In genomic region chr4:184645904-184646610, GRCh38 we compare ENCODE assay signal across 11 cellular contexts. TPM values are rescaled to one million over a fixed set of nuclear protein-coding genes. Genes with fewer than 3 reads are reported as not detected.
DNase-seq lines count a peak whose midpoint lies in the region; ATAC-seq, FAIRE-seq and TF ChIP-seq lines count a peak whose summit lies in the region.
"Had no signal": no experiment of that assay in that cellular context is flagged by ENCODE, and none has a peak within 500 bp of the region (broad histone marks: within the 10 kb centered on the region; RNA-seq: fewer than 3 reads in every experiment).

No MANE protein-coding gene starts in this region.

- no peak overlapping the region for H2AFZ ChIP-seq in astrocyte (ENCODE audit: low read depth, low read length)

- H3K4me2 ChIP-seq in astrocyte (ENCODE audit: low read length), result peak overlapping the region; percentile 98

- intact Hi-C loops in CD8-positive, alpha-beta T cell (cut with DNase I, micrococcal nuclease), result loop anchor here (5.0 to 10.0 kb wide), 11 partner anchors 101 to 1549 kb away; partner anchors contain the start of genes CCDC110 (in 1 of the 2), CDKN2AIP (in 1 of the 2), CFAP97 (in 1 of the 2) and CYP4V2 (in 1 of the 2)

- no peak overlapping the region for H3K4me3 ChIP-seq in CD8-positive, alpha-beta T cell (ENCODE audit: low read depth, low read length)
- H3K4me3 ChIP-seq in HUES6 (ENCODE audit: low read depth, low read length) (peak overlapping the region; percentile 81; the same call in 1 of the 2 replicates), astrocyte (ENCODE audit: insufficient read depth, low read depth, low read length) (no peak overlapping the region), muscle layer of duodenum (ENCODE audit: low read depth in 1 of 2, low read length in 2 of 2) (peak overlapping the region in 1 of 2 donors; percentile 34)
- H3K4me3 ChIP-seq: body of pancreas had no signal

- TF ChIP-seq CTCF in CD8-positive, alpha-beta T cell (IDR thresholded peaks at IDR 0.05), result no peak
- TF ChIP-seq CTCF in astrocyte (IDR thresholded peaks at IDR 0.05; ENCODE audit: insufficient read depth, low read depth, low read length), result no peak

- POLR2A ChIA-PET in CD8-positive, alpha-beta T cell (lab: Charles Lee), result no interaction called here

- no peaks in the 10 kb centered on the region for H3K9me3 ChIP-seq in CD8-positive, alpha-beta T cell (ENCODE audit: low read length)
- no peaks in the 10 kb centered on the region for H3K9me3 ChIP-seq in HUES6 (ENCODE audit: control insufficient read depth, insufficient read depth, low read depth, low read length)
- no peaks in the 10 kb centered on the region for H3K9me3 ChIP-seq in astrocyte (ENCODE audit: insufficient read depth, low read depth, low read length)
- H3K9me3 ChIP-seq in muscle layer of duodenum (ENCODE audit: control insufficient read depth in 1 of 2, low read length in 2 of 2), result no peaks in the 10 kb centered on the region
- H3K9me3 ChIP-seq: body of pancreas had no signal

- ATAC-seq in CD8-positive, alpha-beta T cell, result no peak
- no peak for ATAC-seq in HG02970 (IDR thresholded peaks at IDR 0.05; ENCODE audit: low FRiP score, unreplicated experiment)
- ATAC-seq in HG02938 (IDR thresholded peaks at IDR 0.05; ENCODE audit: unreplicated experiment), result no peak
- ATAC-seq: body of pancreas had no signal

- no peak overlapping the region for H3K27ac ChIP-seq in CD8-positive, alpha-beta T cell (ENCODE audit: low read depth, low read length)
- H3K27ac ChIP-seq in HUES6 (ENCODE audit: low read depth, low read length), result 0 out of 2 replicates have a peak overlapping the region, but pooled peaks have one; percentile 27
- peak overlapping the region; percentile 15 for H3K27ac ChIP-seq in astrocyte (ENCODE audit: low read depth, low read length)
- peak overlapping the region; percentile 46 for H3K27ac ChIP-seq in muscle layer of duodenum (ENCODE audit: low read length)

- no peak for FAIRE-seq in astrocyte (lab: Jason Lieb, UNC)

- CTCF ChIA-PET in CD8-positive, alpha-beta T cell (lab: Charles Lee), result no interaction called here

- peaks cover 32% of the 10 kb centered on the region for H4K20me1 ChIP-seq in astrocyte (ENCODE audit: insufficient read depth, low read length)

- peaks cover 6% of the 10 kb centered on the region for H3K36me3 ChIP-seq in CD8-positive, alpha-beta T cell (ENCODE audit: insufficient read depth, low read length)
- H3K36me3 ChIP-seq in HUES6 (ENCODE audit: control insufficient read depth, insufficient read depth, low read length) (peaks cover 35% of the 10 kb centered on the region), astrocyte (ENCODE audit: insufficient read depth, low read length) (peaks cover 9% of the 10 kb centered on the region), muscle layer of duodenum (ENCODE audit: control insufficient read depth in 1 of 2, insufficient read depth in 2 of 2, low read length in 2 of 2) (no peaks in the 10 kb centered on the region)

- peak overlapping the region; percentile 94 for H3K4me3 Mint-ChIP-seq in CD8-positive, alpha-beta T cell
- peak overlapping the region; percentile 91 for H3K4me3 Mint-ChIP-seq in astrocyte (ENCODE audit: unreplicated experiment)
- H3K4me3 Mint-ChIP-seq: mesothelial cell of epicardium had no signal

- H3K4me1 ChIP-seq in CD8-positive, alpha-beta T cell (ENCODE audit: insufficient read depth, low read length), result peaks cover 53% of the 10 kb centered on the region
- peaks cover 61% of the 10 kb centered on the region for H3K4me1 ChIP-seq in HUES6 (ENCODE audit: control insufficient read depth, insufficient read depth, low read length)
- peaks cover 34% of the 10 kb centered on the region for H3K4me1 ChIP-seq in astrocyte (ENCODE audit: insufficient read depth, low read length)
- H3K4me1 ChIP-seq in muscle layer of duodenum (ENCODE audit: control insufficient read depth in 1 of 2, insufficient read depth in 2 of 2, low read length in 2 of 2), result peaks cover 28 to 41% of the 10 kb centered on the region in 2 donors

- H3K27me3 Mint-ChIP-seq in CD8-positive, alpha-beta T cell (ENCODE audit: low read depth), result no peaks in the 10 kb centered on the region
- no peaks in the 10 kb centered on the region for H3K27me3 Mint-ChIP-seq in astrocyte (ENCODE audit: low read depth, unreplicated experiment)

- DNase-seq in CD8-positive, alpha-beta T cell, result no peak
- no peak for DNase-seq in astrocyte (ENCODE audit: low read depth)
- DNase-seq in EL, result no peak
- no peak for DNase-seq in cortex of kidney (lab: John Stamatoyannopoulos, UW)
- DNase-seq: body of pancreas, NCI-H748 treated with DMSO at 0.1 percent for 48 hours had no signal

- H3K9me3 Mint-ChIP-seq in CD8-positive, alpha-beta T cell, result no peaks in the 10 kb centered on the region
- H3K9me3 Mint-ChIP-seq in astrocyte (ENCODE audit: unreplicated experiment), result no peaks in the 10 kb centered on the region

- peak overlapping the region; percentile 96 for H3K27ac Mint-ChIP-seq in CD8-positive, alpha-beta T cell
- H3K27ac Mint-ChIP-seq in astrocyte (ENCODE audit: unreplicated experiment), result no peak overlapping the region
- H3K27ac Mint-ChIP-seq: mesothelial cell of epicardium had no signal

- peaks cover 83% of the 10 kb centered on the region for H3K79me2 ChIP-seq in astrocyte (ENCODE audit: insufficient read depth, low read length)

- peaks cover 53% of the 10 kb centered on the region for H3K36me3 Mint-ChIP-seq in CD8-positive, alpha-beta T cell
- peaks cover 5% of the 10 kb centered on the region for H3K36me3 Mint-ChIP-seq in astrocyte (ENCODE audit: low read depth, unreplicated experiment)

- H3K27me3 ChIP-seq in CD8-positive, alpha-beta T cell (ENCODE audit: insufficient read depth, low read length), result no peaks in the 10 kb centered on the region
- H3K27me3 ChIP-seq in HUES6 (ENCODE audit: control insufficient read depth, insufficient read depth, low read length) (no peaks in the 10 kb centered on the region), astrocyte (ENCODE audit: insufficient read depth, low read length) (no peaks in the 10 kb centered on the region), muscle layer of duodenum (ENCODE audit: low read depth, low read length) (no peaks in the 10 kb centered on the region)
- H3K27me3 ChIP-seq: body of pancreas had no signal

- H3K4me1 Mint-ChIP-seq in CD8-positive, alpha-beta T cell (ENCODE audit: low read depth), result peaks cover 72% of the 10 kb centered on the region
- peaks cover 24% of the 10 kb centered on the region for H3K4me1 Mint-ChIP-seq in astrocyte (ENCODE audit: low read depth, unreplicated experiment)

- peak overlapping the region; percentile 2 for H3K9ac ChIP-seq in HUES6 (ENCODE audit: low read length)
- H3K9ac ChIP-seq in astrocyte (ENCODE audit: low read length), result peak overlapping the region; percentile 32

RNA-seq across cellular contexts. Expression of gene CASP3, which starts 3.2 kb away (rescaled TPM):
- 10 to 100 TPM; 14.4 to 15.7 TPM for total RNA-seq in CD8-positive, alpha-beta T cell
- total RNA-seq in astrocyte, result 40.0 and 44.8 TPM in 2 replicates

RNA-seq across cellular contexts. Expression of gene PRIMPOL, which starts 3.5 kb away (rescaled TPM):
- total RNA-seq in CD8-positive, alpha-beta T cell, result 1 to 10 TPM; 6.0 to 7.3 TPM
- 6.5 and 7.8 TPM in 2 replicates for total RNA-seq in astrocyte
